In the genomic region with DNA sequence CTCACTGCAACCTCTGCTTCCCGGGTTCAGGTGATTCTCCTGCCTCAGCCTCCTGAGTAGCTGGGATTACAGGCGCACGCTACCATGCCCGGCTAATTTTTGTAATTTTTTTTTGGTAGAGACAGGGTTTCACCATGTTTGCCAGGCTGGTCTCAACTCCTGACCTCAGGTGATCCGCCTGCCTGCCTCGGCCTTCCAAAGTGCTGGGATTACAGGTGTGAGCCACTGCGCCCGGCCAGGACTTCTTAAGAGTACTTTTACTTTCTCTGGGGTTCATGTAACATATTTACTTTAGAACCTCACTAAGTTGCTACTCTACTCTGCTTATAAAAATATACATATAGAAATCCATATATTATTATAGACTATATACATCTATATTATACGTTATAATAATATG, we compare ENCODE assay signal across 9 cellular contexts. TPM values are rescaled to one million over a fixed set of nuclear protein-coding genes. Genes with fewer than 3 reads are reported as not detected.
DNase-seq lines count a peak whose midpoint lies in the region; ATAC-seq and TF ChIP-seq lines count a peak whose summit lies in the region.
"Not testable (repeated sequence)": the region's sequence is repeated elsewhere in the genome, so short reads cannot be mapped to it uniquely, and the experiment has no call there.
"Had no signal": no experiment of that assay in that cellular context is flagged by ENCODE, and none has a peak within 500 bp of the region (broad histone marks: within the 10 kb centered on the region; RNA-seq: fewer than 3 reads in every experiment).

No MANE protein-coding gene starts in this region.

- not testable (repeated sequence) for H3F3A ChIP-seq in neural progenitor cell (ENCODE audit: low read depth)

- not testable (repeated sequence) for H3K9me3 Mint-ChIP-seq in activated naive CD4-positive, alpha-beta T cell treated with anti-CD3 and anti-CD28 coated beads, Interleukin-2, amount 50 U/mL, for 24 hours; neural progenitor cell; stimulated activated naive CD8-positive, alpha-beta T cell treated with anti-CD3 and anti-CD28 coated beads, Interleukin-15, amount 100 ng/mL, for 72 hours

- CTCF ChIA-PET in HEK293 (lab: Yijun Ruan, JAX): interaction anchor here (0.5 to 5.1 kb wide), 35 partner anchors 8 to 1396 kb away, joined by 3 to 53 read pairs (median 5); partner anchors contain the start of gene GAREM1

- not testable (repeated sequence) for H3K4me3 ChIP-seq in HEK293 (ENCODE audit: low read depth, low read length); neural progenitor cell
- H3K4me3 ChIP-seq in effector memory CD4-positive, alpha-beta T cell (ENCODE audit: insufficient read depth, low read depth, low read length, poor library complexity, severe bottlenecking): peak overlapping the region; percentile 27
- peak overlapping the region; percentile 6 to 20 (median 18) for H3K4me3 ChIP-seq in right lobe of liver

- POLR2A ChIA-PET in HEK293 (lab: Yijun Ruan, JAX): interaction anchor here (0.7 to 1.6 kb wide), 2 partner anchors 119 to 312 kb away, joined by 3 to 4 read pairs; partner anchors contain the start of gene GAREM1

- peak overlapping the region; percentile 3 for H2AFZ ChIP-seq in neural progenitor cell (replicated peaks)

- H3K36me3 Mint-ChIP-seq in T-helper 17 cell (ENCODE audit: low read depth); activated naive CD4-positive, alpha-beta T cell treated with anti-CD3 and anti-CD28 coated beads, Interleukin-2, amount 50 U/mL, for 24 hours; neural progenitor cell: not testable (repeated sequence)

- peak overlapping the region; percentile 43 for H3K4me2 ChIP-seq in neural progenitor cell

- DNase-seq in T-helper 17 cell; effector memory CD4-positive, alpha-beta T cell; right lobe of liver; neural progenitor cell (ENCODE audit: low spot score); stimulated activated naive CD8-positive, alpha-beta T cell treated with anti-CD3 and anti-CD28 coated beads, Interleukin-15, amount 100 ng/mL, for 72 hours: not testable (repeated sequence)

- peaks cover 15% of the 10 kb centered on the region for H3K27me3 Mint-ChIP-seq in T-helper 17 cell
- not testable (repeated sequence) for H3K27me3 Mint-ChIP-seq in activated naive CD4-positive, alpha-beta T cell treated with anti-CD3 and anti-CD28 coated beads, Interleukin-2, amount 50 U/mL, for 24 hours; neural progenitor cell (ENCODE audit: insufficient read depth, low read depth); stimulated activated naive CD8-positive, alpha-beta T cell treated with anti-CD3 and anti-CD28 coated beads, Interleukin-15, amount 100 ng/mL, for 72 hours

- H3K4me1 ChIP-seq in HEK293 (ENCODE audit: control insufficient read depth, insufficient read depth, low read length); effector memory CD4-positive, alpha-beta T cell (ENCODE audit: control insufficient read depth, insufficient read depth, low read length, poor library complexity, severe bottlenecking); right lobe of liver; neural progenitor cell: not testable (repeated sequence)

- not testable (repeated sequence) for H3K27ac ChIP-seq in HEK293 (ENCODE audit: extremely low read depth, low read depth, low read length); effector memory CD4-positive, alpha-beta T cell (ENCODE audit: insufficient read depth, low read length, poor library complexity, severe bottlenecking); right lobe of liver; neural progenitor cell

- H3K27me3 ChIP-seq in effector memory CD4-positive, alpha-beta T cell (replicated peaks; ENCODE audit: control insufficient read depth, insufficient read depth, low read length, poor library complexity, severe bottlenecking); right lobe of liver; neural progenitor cell: not testable (repeated sequence)

- H3K9ac ChIP-seq in neural progenitor cell: not testable (repeated sequence)

- not testable (repeated sequence) for H3K9me3 ChIP-seq in HEK293 (ENCODE audit: control insufficient read depth, insufficient read depth, low read depth, low read length); T-helper 17 cell (ENCODE audit: control insufficient read depth, low read length, poor library complexity, severe bottlenecking); effector memory CD4-positive, alpha-beta T cell (ENCODE audit: control insufficient read depth, low read length); right lobe of liver; neural progenitor cell (ENCODE audit: low read depth)

- not testable (repeated sequence) for H3K27ac Mint-ChIP-seq in T-helper 17 cell; activated naive CD4-positive, alpha-beta T cell treated with anti-CD3 and anti-CD28 coated beads, Interleukin-2, amount 50 U/mL, for 24 hours; neural progenitor cell; stimulated activated naive CD8-positive, alpha-beta T cell treated with anti-CD3 and anti-CD28 coated beads, Interleukin-15, amount 100 ng/mL, for 72 hours

- not testable (repeated sequence) for ATAC-seq in T-helper 17 cell; right lobe of liver; stimulated activated naive CD8-positive, alpha-beta T cell treated with anti-CD3 and anti-CD28 coated beads, Interleukin-15, amount 100 ng/mL, for 72 hours

- H3K4me3 Mint-ChIP-seq in T-helper 17 cell: peak overlapping the region; percentile 89
- H3K4me3 Mint-ChIP-seq in activated naive CD4-positive, alpha-beta T cell treated with anti-CD3 and anti-CD28 coated beads, Interleukin-2, amount 50 U/mL, for 24 hours: peak overlapping the region; percentile 70
- H3K4me3 Mint-ChIP-seq in neural progenitor cell: not testable (repeated sequence)
- peak overlapping the region; percentile 66 to 71 for H3K4me3 Mint-ChIP-seq in stimulated activated naive CD8-positive, alpha-beta T cell treated with anti-CD3 and anti-CD28 coated beads, Interleukin-15, amount 100 ng/mL, for 72 hours

- intact Hi-C loops in right lobe of liver (cut with DNase I): loop anchor here (5.0 to 10.0 kb wide), 3 partner anchors 116 to 396 kb away; no protein-coding TSS in a partner anchor

- TF ChIP-seq CTCF in HEK293 (tag by site-specific recombination; IDR thresholded peaks at IDR 0.05); right lobe of liver (IDR thresholded peaks at IDR 0.05); neural progenitor cell (IDR thresholded peaks at IDR 0.05): not testable (repeated sequence)

- H3K79me2 ChIP-seq in neural progenitor cell (ENCODE audit: low read depth): not testable (repeated sequence)

- not testable (repeated sequence) for H3K4me1 Mint-ChIP-seq in T-helper 17 cell; activated naive CD4-positive, alpha-beta T cell treated with anti-CD3 and anti-CD28 coated beads, Interleukin-2, amount 50 U/mL, for 24 hours; neural progenitor cell
- peaks cover 10% of the 10 kb centered on the region for H3K4me1 Mint-ChIP-seq in stimulated activated naive CD8-positive, alpha-beta T cell treated with anti-CD3 and anti-CD28 coated beads, Interleukin-15, amount 100 ng/mL, for 72 hours

- not testable (repeated sequence) for H3K36me3 ChIP-seq in HEK293 (ENCODE audit: control insufficient read depth in 2 of 2, insufficient read depth in 1 of 2, low read length in 2 of 2); effector memory CD4-positive, alpha-beta T cell (ENCODE audit: control insufficient read depth, insufficient read depth, low read length); right lobe of liver; neural progenitor cell

- WGBS in right lobe of liver (ENCODE audit: insufficient coverage, low coverage, low lambda C conversion rate, missing lambda C conversion rate): 76% methylated on average over 3 of the region's 9 CpGs

- not testable (repeated sequence) for H4K20me1 ChIP-seq in neural progenitor cell (ENCODE audit: low read depth)

- TF ChIP-seq POLR2A in right lobe of liver (IDR thresholded peaks at IDR 0.05): not testable (repeated sequence)

TF ChIP-seq in HEK293, 187 proteins besides CTCF, POLR2A, EP300 and RAD21:
- TF ChIP-seq ZNF121 (tag by site-specific recombination; IDR thresholded peaks at IDR 0.05) (peak; percentile 69; the same call in 1 of the 2 replicates), ZNF335 (tag by site-specific recombination; conservative IDR thresholded peaks at IDR 0.05) (peak; percentile 37; the same call in 1 of the 2 replicates)

RNA-seq across cellular contexts. Expression of gene MEP1B, which starts 31.2 kb away (rescaled TPM):
- under 1 TPM in 1 of 2 donors, not detected in 1; 0.29 TPM for total RNA-seq in T-helper 17 cell
- 1 to 10 TPM in 1 of 6 experiments, under 1 TPM in 3, not detected in 2; 0.56 to 1.7 (median 0.66) TPM for total RNA-seq in right lobe of liver
- not detected in 2 replicates for total RNA-seq in neural progenitor cell (ENCODE audit: low replicate concordance)
- total RNA-seq: M059J, SK-MEL-5 had no signal
